ENCODE assay signal across 1 cellular context in the genomic region with DNA sequence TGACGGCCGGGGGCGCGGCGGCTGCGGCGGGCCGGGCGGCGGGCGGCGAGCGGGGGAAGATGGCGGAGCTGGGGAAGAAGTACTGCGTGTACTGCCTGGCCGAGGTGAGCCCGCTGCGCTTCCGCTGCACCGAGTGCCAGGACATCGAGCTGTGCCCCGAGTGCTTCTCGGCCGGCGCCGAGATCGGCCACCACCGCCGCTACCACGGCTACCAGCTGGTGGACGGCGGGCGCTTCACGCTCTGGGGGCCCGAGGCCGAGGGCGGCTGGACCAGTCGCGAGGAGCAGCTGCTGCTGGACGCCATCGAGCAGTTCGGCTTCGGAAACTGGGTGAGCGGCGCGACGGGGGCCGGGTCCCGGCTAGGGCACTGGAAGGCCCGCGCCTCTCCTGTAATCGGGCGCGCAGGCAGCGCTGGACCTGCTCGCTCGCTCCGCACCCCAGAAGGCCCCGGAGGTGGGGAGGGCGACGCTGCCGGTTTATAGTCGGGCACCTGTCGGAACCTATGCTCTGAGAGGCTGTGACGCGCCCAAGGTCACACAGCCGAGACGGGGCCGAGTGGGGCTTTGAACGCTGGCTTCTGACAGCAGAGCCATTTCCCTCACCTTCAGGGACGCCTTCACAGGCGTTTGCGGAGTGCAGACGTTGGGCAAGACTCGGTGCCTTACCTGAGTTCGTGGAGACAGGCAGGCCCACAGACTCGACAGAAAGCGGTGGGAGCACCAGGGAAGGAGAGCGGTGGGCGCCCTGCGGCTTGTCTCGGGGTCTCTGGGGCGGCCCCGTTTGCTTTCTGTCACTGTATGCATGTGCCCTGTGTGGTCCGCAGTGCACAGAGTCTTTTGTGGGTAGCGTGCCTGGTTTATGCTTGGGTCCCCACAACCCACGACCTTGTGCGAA.
TF ChIP-seq lines count a peak whose summit lies in the region.

No MANE protein-coding gene starts in this region.

TF ChIP-seq in GM23338, 12 proteins besides CTCF, POLR2A, EP300 and RAD21:
- TF ChIP-seq, protein P1, sequence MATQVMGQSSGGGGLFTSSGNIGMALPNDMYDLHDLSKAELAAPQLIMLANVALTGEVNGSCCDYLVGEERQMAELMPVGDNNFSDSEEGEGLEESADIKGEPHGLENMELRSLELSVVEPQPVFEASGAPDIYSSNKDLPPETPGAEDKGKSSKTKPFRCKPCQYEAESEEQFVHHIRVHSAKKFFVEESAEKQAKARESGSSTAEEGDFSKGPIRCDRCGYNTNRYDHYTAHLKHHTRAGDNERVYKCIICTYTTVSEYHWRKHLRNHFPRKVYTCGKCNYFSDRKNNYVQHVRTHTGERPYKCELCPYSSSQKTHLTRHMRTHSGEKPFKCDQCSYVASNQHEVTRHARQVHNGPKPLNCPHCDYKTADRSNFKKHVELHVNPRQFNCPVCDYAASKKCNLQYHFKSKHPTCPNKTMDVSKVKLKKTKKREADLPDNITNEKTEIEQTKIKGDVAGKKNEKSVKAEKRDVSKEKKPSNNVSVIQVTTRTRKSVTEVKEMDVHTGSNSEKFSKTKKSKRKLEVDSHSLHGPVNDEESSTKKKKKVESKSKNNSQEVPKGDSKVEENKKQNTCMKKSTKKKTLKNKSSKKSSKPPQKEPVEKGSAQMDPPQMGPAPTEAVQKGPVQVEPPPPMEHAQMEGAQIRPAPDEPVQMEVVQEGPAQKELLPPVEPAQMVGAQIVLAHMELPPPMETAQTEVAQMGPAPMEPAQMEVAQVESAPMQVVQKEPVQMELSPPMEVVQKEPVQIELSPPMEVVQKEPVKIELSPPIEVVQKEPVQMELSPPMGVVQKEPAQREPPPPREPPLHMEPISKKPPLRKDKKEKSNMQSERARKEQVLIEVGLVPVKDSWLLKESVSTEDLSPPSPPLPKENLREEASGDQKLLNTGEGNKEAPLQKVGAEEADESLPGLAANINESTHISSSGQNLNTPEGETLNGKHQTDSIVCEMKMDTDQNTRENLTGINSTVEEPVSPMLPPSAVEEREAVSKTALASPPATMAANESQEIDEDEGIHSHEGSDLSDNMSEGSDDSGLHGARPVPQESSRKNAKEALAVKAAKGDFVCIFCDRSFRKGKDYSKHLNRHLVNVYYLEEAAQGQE (IDR thresholded peaks at IDR 0.05; ENCODE audit: unreplicated experiment), result no peak
- no peak for TF ChIP-seq CREB1 (CRISPR knock-in tag; IDR thresholded peaks at IDR 0.05; ENCODE audit: low read depth)
- no peak for TF ChIP-seq ZNF114 (CRISPR knock-in tag; IDR thresholded peaks at IDR 0.05)
- TF ChIP-seq ZNF331 (CRISPR knock-in tag; IDR thresholded peaks at IDR 0.05; ENCODE audit: low read depth), result no peak
- no peak for TF ChIP-seq NANOG (IDR thresholded peaks at IDR 0.05; ENCODE audit: borderline replicate concordance)
- TF ChIP-seq, protein P2, sequence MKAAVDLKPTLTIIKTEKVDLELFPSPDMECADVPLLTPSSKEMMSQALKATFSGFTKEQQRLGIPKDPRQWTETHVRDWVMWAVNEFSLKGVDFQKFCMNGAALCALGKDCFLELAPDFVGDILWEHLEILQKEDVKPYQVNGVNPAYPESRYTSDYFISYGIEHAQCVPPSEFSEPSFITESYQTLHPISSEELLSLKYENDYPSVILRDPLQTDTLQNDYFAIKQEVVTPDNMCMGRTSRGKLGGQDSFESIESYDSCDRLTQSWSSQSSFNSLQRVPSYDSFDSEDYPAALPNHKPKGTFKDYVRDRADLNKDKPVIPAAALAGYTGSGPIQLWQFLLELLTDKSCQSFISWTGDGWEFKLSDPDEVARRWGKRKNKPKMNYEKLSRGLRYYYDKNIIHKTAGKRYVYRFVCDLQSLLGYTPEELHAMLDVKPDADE (IDR thresholded peaks at IDR 0.05), result no peak
